ENCODE assay signal across 1 cellular context in the genomic region with DNA sequence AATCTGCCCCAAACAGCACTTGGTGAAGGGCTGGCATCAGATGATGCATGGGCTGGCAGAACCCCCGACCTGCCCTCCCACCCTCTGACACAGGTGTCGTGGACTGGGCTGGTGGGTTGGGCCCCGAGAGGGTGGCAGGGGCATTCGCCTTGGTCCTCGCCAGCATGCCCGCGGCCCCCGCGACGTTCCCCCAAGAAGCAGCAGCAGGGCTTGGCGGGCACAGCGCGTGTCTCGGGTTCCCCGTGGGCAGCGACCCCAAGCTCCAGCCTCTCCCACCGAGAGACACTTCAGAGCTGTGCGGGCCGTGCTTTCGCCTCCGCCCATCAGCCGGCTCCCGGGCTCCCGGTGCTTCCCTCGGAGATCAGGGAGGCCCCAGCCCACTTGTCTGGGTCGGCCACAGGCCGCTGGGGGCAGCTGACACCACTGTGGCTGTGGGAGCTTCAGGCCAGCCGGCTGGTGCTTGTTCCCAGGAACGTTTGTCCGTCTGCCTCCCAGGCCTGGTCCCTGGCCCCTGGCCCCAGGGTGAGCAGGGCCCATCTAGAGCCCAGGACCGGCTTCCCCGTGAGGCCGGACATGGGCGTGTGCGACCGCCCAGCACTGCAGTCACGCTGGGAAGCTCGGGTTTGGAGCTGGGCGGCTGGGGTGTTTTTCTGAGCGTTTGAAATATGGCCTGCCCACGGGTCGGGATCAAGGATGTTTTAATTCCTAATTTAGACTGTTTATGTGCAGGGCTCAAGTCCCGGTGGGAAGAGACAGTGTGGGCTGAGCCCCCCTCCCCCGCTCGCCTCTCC.
A peak's percentile ranks its signal among the peaks of the same experiment; 100 is the strongest.
TF ChIP-seq lines count a peak whose summit lies in the region.

No MANE protein-coding gene starts in this region.

TF ChIP-seq in K562, 482 proteins besides CTCF, POLR2A, EP300 and RAD21:
- peak; percentile 39 for TF ChIP-seq PCBP1 (IDR thresholded peaks at IDR 0.05; ENCODE audit: low read depth, low read length, poor library complexity, severe bottlenecking)
- TF ChIP-seq, protein P1, sequence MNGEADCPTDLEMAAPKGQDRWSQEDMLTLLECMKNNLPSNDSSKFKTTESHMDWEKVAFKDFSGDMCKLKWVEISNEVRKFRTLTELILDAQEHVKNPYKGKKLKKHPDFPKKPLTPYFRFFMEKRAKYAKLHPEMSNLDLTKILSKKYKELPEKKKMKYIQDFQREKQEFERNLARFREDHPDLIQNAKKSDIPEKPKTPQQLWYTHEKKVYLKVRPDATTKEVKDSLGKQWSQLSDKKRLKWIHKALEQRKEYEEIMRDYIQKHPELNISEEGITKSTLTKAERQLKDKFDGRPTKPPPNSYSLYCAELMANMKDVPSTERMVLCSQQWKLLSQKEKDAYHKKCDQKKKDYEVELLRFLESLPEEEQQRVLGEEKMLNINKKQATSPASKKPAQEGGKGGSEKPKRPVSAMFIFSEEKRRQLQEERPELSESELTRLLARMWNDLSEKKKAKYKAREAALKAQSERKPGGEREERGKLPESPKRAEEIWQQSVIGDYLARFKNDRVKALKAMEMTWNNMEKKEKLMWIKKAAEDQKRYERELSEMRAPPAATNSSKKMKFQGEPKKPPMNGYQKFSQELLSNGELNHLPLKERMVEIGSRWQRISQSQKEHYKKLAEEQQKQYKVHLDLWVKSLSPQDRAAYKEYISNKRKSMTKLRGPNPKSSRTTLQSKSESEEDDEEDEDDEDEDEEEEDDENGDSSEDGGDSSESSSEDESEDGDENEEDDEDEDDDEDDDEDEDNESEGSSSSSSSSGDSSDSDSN (IDR thresholded peaks at IDR 0.05; ENCODE audit: borderline replicate concordance in 1 of 2, low read depth in 2 of 2, low read length in 2 of 2) = peak; percentile 33 to 38; a peak in 1 of 4 replicates
- no peak for TF ChIP-seq NR3C1 (CRISPR knock-in tag; IDR thresholded peaks at IDR 0.05)
